ENCODE assay signal across 21 cellular contexts in genomic region chr2:72156872-72157271, GRCh38. TPM values are rescaled to one million over a fixed set of nuclear protein-coding genes. Genes with fewer than 3 reads are reported as not detected.
"Had no signal": no experiment of that assay in that cellular context is flagged by ENCODE, and none has a peak within 500 bp of the region (broad histone marks: within the 10 kb centered on the region; RNA-seq: fewer than 3 reads in every experiment).

No MANE protein-coding gene starts in this region.

- DNase-seq: IMR-90, Karpas-422, KG1, MM.1S, NCI-H1092 treated with DMSO at 0.1 percent for 48 hours, NCI-H1436, NCI-H187, NCI-H2029, NCI-H2081 treated with DMSO at 0.1 percent for 48 hours, NCI-H2171, NCI-H226, NCI-H446, NCI-H510A, NCI-H524 treated with DMSO at 0.1 percent for 48 hours, NCI-H69, NCI-H774, RPMI8226, SHP77, SK-N-SH had no signal

- ATAC-seq: HepG2 had no signal

- FAIRE-seq: HepG2, RCC 7860 had no signal

- H3K9me3 ChIP-seq: SK-N-SH had no signal

RNA-seq across cellular contexts. Expression of gene CYP26B1, which starts 9.2 kb away (rescaled TPM):
- total RNA-seq: IMR-90 had no signal
